18 cellular contexts compared by ENCODE assay signal in genomic region chr21:31011412-31011811, GRCh38. TPM values are rescaled to one million over a fixed set of nuclear protein-coding genes. Genes with fewer than 3 reads are reported as not detected.
"Had no signal": no experiment of that assay in that cellular context is flagged by ENCODE, and none has a peak within 500 bp of the region (broad histone marks: within the 10 kb centered on the region; RNA-seq: fewer than 3 reads in every experiment).

No MANE protein-coding gene starts in this region.

- H3K27ac Mint-ChIP-seq: activated naive CD4-positive, alpha-beta T cell treated with anti-CD3 and anti-CD28 coated beads for 36 hours; brain; dendritic cell treated with granulocyte-macrophage colony-stimulating factor and Interleukin-4, amounts not matched to agents 40 ng/mL and 50 ng/mL, for 4 days had no signal

- H3K9me3 ChIP-seq: thoracic aorta had no signal

- H3K4me1 ChIP-seq: parathyroid adenoma, stomach had no signal

- DNase-seq: activated naive CD4-positive, alpha-beta T cell treated with anti-CD3 and anti-CD28 coated beads for 36 hours; activated T-cell treated with anti-CD3 and anti-CD28 coated beads for 4 hours; amniotic stem cell; cerebellar nuclear complex; erythroblast; kidney glomerular epithelial cell; stimulated activated CD4-positive, alpha-beta T cell treated with anti-CD3 and anti-CD28 coated beads, Interleukin-4, amount 100 ng/mL, for 1 hour; stomach had no signal

- H3K4me1 Mint-ChIP-seq: brain had no signal

- H3K4me3 ChIP-seq: hepatocyte, stomach, thoracic aorta had no signal

- H3K36me3 Mint-ChIP-seq: brain had no signal

- H3K4me3 Mint-ChIP-seq: activated naive CD4-positive, alpha-beta T cell treated with anti-CD3 and anti-CD28 coated beads for 36 hours; brain; dendritic cell treated with granulocyte-macrophage colony-stimulating factor and Interleukin-4, amounts not matched to agents 40 ng/mL and 50 ng/mL, for 4 days had no signal

- H3K27ac ChIP-seq: hepatocyte, parathyroid adenoma, stomach, thoracic aorta had no signal

- ATAC-seq: SK-N-SH treated with all-trans-retinoic acid at 6 μM for 48 hours had no signal

- H3K36me3 ChIP-seq: stomach, thoracic aorta had no signal

- H3K27me3 Mint-ChIP-seq: brain; dendritic cell treated with granulocyte-macrophage colony-stimulating factor and Interleukin-4, amounts not matched to agents 40 ng/mL and 50 ng/mL, for 4 days had no signal

- H3K27me3 ChIP-seq: hepatocyte, stomach had no signal

RNA-seq across cellular contexts. Expression of gene KRTAP19-8, which starts 26.9 kb away (rescaled TPM):
- total RNA-seq: activated naive CD4-positive, alpha-beta T cell treated with anti-CD3 and anti-CD28 coated beads for 36 hours; hepatocyte; liver; mesenteric fat pad; renal cortical epithelial cell; stomach; thoracic aorta; urinary bladder had no signal
- polyA plus RNA-seq: hepatocyte, liver, stomach, urinary bladder had no signal
